In the genomic region with DNA sequence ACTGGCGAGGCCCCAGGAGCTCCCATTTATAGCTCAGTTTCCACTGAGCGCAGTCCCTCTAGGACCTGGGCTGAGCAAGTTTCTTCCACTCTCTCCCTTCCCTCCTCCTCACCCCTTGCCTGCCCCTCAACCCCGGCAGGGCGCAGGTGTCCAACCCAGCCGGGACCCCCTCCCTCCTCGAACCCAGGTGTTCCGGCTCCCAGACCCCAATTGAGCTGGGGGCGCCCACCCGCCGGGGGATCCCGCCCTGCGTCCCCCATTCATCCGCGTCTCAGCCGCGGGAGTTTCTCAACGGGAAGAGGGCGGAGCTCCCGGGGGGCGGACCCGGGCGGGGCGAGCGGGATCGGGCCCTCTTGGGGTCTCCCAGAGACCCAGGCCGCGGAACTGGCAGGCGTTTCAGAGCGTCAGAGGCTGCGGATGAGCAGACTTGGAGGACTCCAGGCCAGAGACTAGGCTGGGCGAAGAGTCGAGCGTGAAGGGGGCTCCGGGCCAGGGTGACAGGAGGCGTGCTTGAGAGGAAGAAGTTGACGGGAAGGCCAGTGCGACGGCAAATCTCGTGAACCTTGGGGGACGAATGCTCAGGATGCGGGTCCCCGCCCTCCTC, we compare ENCODE assay signal across 9 cellular contexts. TPM values are rescaled to one million over a fixed set of nuclear protein-coding genes. Genes with fewer than 3 reads are reported as not detected.
DNase-seq lines count a peak whose midpoint lies in the region; ATAC-seq, FAIRE-seq and TF ChIP-seq lines count a peak whose summit lies in the region.
"Had no signal": no experiment of that assay in that cellular context is flagged by ENCODE, and none has a peak within 500 bp of the region (broad histone marks: within the 10 kb centered on the region; RNA-seq: fewer than 3 reads in every experiment).

A gene (plus strand): TSS at position 366 of the 604 bp plus-strand sequence. CDS start 209 bp downstream, at position 575.

- no peaks in the 10 kb centered on the region for H3K9me1 ChIP-seq in keratinocyte (ENCODE audit: control insufficient read depth, extremely low read depth, insufficient read depth, low read length)

- dilution Hi-C loops in keratinocyte (cut with MboI; ENCODE audit: extremely low pct_ligation_motif_present, low sequenced_read_pairs) = no loop called here

- peak; percentile 38 for DNase-seq in DMS79 (lab: John Stamatoyannopoulos, UW)
- peak; percentile 72 for DNase-seq in NCI-H2171 treated with DMSO at 0.1 percent for 48 hours (lab: John Stamatoyannopoulos, UW)
- DNase-seq in ascending aorta (ENCODE audit: low spot score in 2 of 2) = no peak
- DNase-seq in keratinocyte (ENCODE audit: low read depth, low spot score) = no peak
- no peak for DNase-seq in epidermal melanocyte (ENCODE audit: insufficient read length, low spot score)
- DNase-seq in OCI-M2 (lab: John Stamatoyannopoulos, UW; ENCODE audit: unreplicated experiment) = no peak

- no peak within 1 kb of the TSS for H3K27ac Mint-ChIP-seq in stimulated activated naive CD8-positive, alpha-beta T cell treated with anti-CD3 and anti-CD28 coated beads, Interleukin-15, Interleukin-2, amounts not matched to agents 100 ng/mL and 50 ng/mL, for 24 hours

- TF ChIP-seq CTCF in ascending aorta (IDR thresholded peaks at IDR 0.05) (no peak), keratinocyte (optimal IDR thresholded peaks at IDR 0.05 in 1 of 3, IDR thresholded peaks at IDR 0.05 in 1 of 3, conservative IDR thresholded peaks at IDR 0.05 in 1 of 3; ENCODE audit: extremely low read depth in 1 of 3, insufficient read depth in 2 of 3, low read length in 3 of 3) (no peak)

- H3K79me2 ChIP-seq in keratinocyte (ENCODE audit: control insufficient read depth, insufficient read depth, low read length) = no peaks in the 10 kb centered on the region

- H3K9me3 ChIP-seq in ascending aorta (no peaks in the 10 kb centered on the region), keratinocyte (ENCODE audit: control insufficient read depth, low read depth, low read length) (no peaks in the 10 kb centered on the region)

- H2AFZ ChIP-seq in keratinocyte (ENCODE audit: control insufficient read depth, low read length) = peak within 1 kb of the TSS; percentile 56

- H3K4me3 Mint-ChIP-seq in stimulated activated naive CD8-positive, alpha-beta T cell treated with anti-CD3 and anti-CD28 coated beads, Interleukin-15, Interleukin-2, amounts not matched to agents 100 ng/mL and 50 ng/mL, for 24 hours = peak within 1 kb of the TSS; percentile 75

- H3K4me1 ChIP-seq in ascending aorta = peaks cover 0 to 5% of the 10 kb centered on the region in 2 donors
- no peaks in the 10 kb centered on the region for H3K4me1 ChIP-seq in keratinocyte (ENCODE audit: control insufficient read depth, extremely low read depth, insufficient read depth, low read length)

- H3K4me2 ChIP-seq in keratinocyte (ENCODE audit: control insufficient read depth, extremely low read depth, insufficient read depth, low read depth, low read length) = peak within 1 kb of the TSS; percentile 66

- H3K27me3 Mint-ChIP-seq in stimulated activated naive CD8-positive, alpha-beta T cell treated with anti-CD3 and anti-CD28 coated beads, Interleukin-15, Interleukin-2, amounts not matched to agents 100 ng/mL and 50 ng/mL, for 24 hours = peaks cover 60% of the 10 kb centered on the region

- no peaks in the 10 kb centered on the region for H4K20me1 ChIP-seq in keratinocyte (ENCODE audit: control insufficient read depth, extremely low read depth, insufficient read depth, low read length)

- ATAC-seq in GM19023 (IDR thresholded peaks at IDR 0.05; ENCODE audit: unreplicated experiment) = no peak

- H3K36me3 ChIP-seq in ascending aorta = no peaks in the 10 kb centered on the region
- H3K36me3 ChIP-seq in keratinocyte (ENCODE audit: control insufficient read depth in 2 of 2, extremely low read depth in 1 of 2, insufficient read depth in 2 of 2, low read length in 2 of 2) = no peaks in the 10 kb centered on the region

- H3K9ac ChIP-seq in keratinocyte (ENCODE audit: control insufficient read depth, extremely low read depth, insufficient read depth, low read length) = no peak within 1 kb of the TSS

- peaks cover 17% of the 10 kb centered on the region for H3K4me1 Mint-ChIP-seq in stimulated activated naive CD8-positive, alpha-beta T cell treated with anti-CD3 and anti-CD28 coated beads, Interleukin-15, Interleukin-2, amounts not matched to agents 100 ng/mL and 50 ng/mL, for 24 hours (ENCODE audit: low read depth)

- peak within 1 kb of the TSS; percentile 51 to 60 for H3K4me3 ChIP-seq in ascending aorta
- H3K4me3 ChIP-seq in keratinocyte (ENCODE audit: control insufficient read depth in 2 of 3, extremely low read depth in 1 of 3, insufficient read depth in 2 of 3, low read depth in 1 of 3, low read length in 3 of 3) = peak within 1 kb of the TSS; percentile 28 to 59 (median 54)

- H3K27ac ChIP-seq in ascending aorta (no peak within 1 kb of the TSS), keratinocyte (ENCODE audit: control insufficient read depth, insufficient read depth, low read length) (no peak within 1 kb of the TSS)

- no peaks in the 10 kb centered on the region for H3K9me3 Mint-ChIP-seq in stimulated activated naive CD8-positive, alpha-beta T cell treated with anti-CD3 and anti-CD28 coated beads, Interleukin-15, Interleukin-2, amounts not matched to agents 100 ng/mL and 50 ng/mL, for 24 hours

- no peak for FAIRE-seq in keratinocyte (lab: Jason Lieb, UNC)
- FAIRE-seq: islet of Langerhans had no signal

- intact Hi-C loops in ascending aorta (cut with DNase I) = no loop called here

- peaks cover 5% of the 10 kb centered on the region for H3K27me3 ChIP-seq in ascending aorta
- H3K27me3 ChIP-seq in keratinocyte (ENCODE audit: control insufficient read depth, extremely low read depth, insufficient read depth, low read length) = peaks cover 52% of the 10 kb centered on the region

- no peaks in the 10 kb centered on the region for H3K36me3 Mint-ChIP-seq in stimulated activated naive CD8-positive, alpha-beta T cell treated with anti-CD3 and anti-CD28 coated beads, Interleukin-15, Interleukin-2, amounts not matched to agents 100 ng/mL and 50 ng/mL, for 24 hours (ENCODE audit: low read depth)

RNA-seq across cellular contexts. Expression of the gene that starts here (rescaled TPM):
- not detected for total RNA-seq in ascending aorta
- polyA plus RNA-seq in keratinocyte = 0.02 TPM in 1 of 3 replicates, not detected in the others
- not detected for polyA plus RNA-seq in keratinocyte (2011; ENCODE audit: low read depth)
- polyA plus RNA-seq in keratinocyte (2011; cell fraction: cytosol; rRNA removed) = not detected in 2 replicates
- polyA plus RNA-seq in keratinocyte (2011; cell fraction: nucleus; rRNA removed) = 0.05 TPM in 1 of 2 replicates, not detected in the other
- polyA plus RNA-seq in keratinocyte (2012; ENCODE audit: low replicate concordance) = 0.03 TPM in 1 of 2 replicates, not detected in the other
- not detected in 3 replicates for polyA minus RNA-seq in keratinocyte
- not detected for polyA minus RNA-seq in keratinocyte (2011; cell fraction: cytosol; rRNA and poly(A)+ RNA removed)
- polyA minus RNA-seq in keratinocyte (2011; cell fraction: nucleus; rRNA and poly(A)+ RNA removed) = not detected in 2 replicates

Comparison
In these comparisons a context has a peak if more than half of its experiments do, and no peak if none do; other contexts are left out.
1. DNase-seq: peak in DMS79 (single experiment) and NCI-H2171 treated with DMSO at 0.1 percent for 48 hours (single experiment); none in ascending aorta (0 of 2), keratinocyte (single experiment), epidermal melanocyte (single experiment) and OCI-M2 (single experiment).